ENCODE assay signal across 27 cellular contexts in genomic region chr1:100959502-100960060, GRCh38.
DNase-seq lines count a peak whose midpoint lies in the region; ATAC-seq, FAIRE-seq and TF ChIP-seq lines count a peak whose summit lies in the region.
"Had no signal": no experiment of that assay in that cellular context is flagged by ENCODE, and none has a peak within 500 bp of the region (broad histone marks: within the 10 kb centered on the region; RNA-seq: fewer than 3 reads in every experiment).

No MANE protein-coding gene starts in this region.

- H3K27me3 ChIP-seq in endothelial cell of umbilical vein (ENCODE audit: control insufficient read depth in 2 of 2, insufficient read depth in 2 of 2, low read length in 2 of 2) = no peaks in the 10 kb centered on the region
- no peaks in the 10 kb centered on the region for H3K27me3 ChIP-seq in left lung
- no peaks in the 10 kb centered on the region for H3K27me3 ChIP-seq in dorsolateral prefrontal cortex
- H3K27me3 ChIP-seq: MG63, ovary, right atrium auricular region, stomach had no signal

- H3K36me3 Mint-ChIP-seq in activated CD4-positive, alpha-beta T cell treated with anti-CD3 and anti-CD28 coated beads for 36 hours (ENCODE audit: low read depth) = peaks cover 55% of the 10 kb centered on the region
- H3K36me3 Mint-ChIP-seq in MCF 10A (ENCODE audit: insufficient read depth, unreplicated experiment) = peaks cover 46% of the 10 kb centered on the region

- H3K9me3 Mint-ChIP-seq in activated CD4-positive, alpha-beta T cell treated with anti-CD3 and anti-CD28 coated beads for 36 hours (ENCODE audit: low read depth) = peaks cover 1% of the 10 kb centered on the region
- H3K9me3 Mint-ChIP-seq in MCF 10A (ENCODE audit: unreplicated experiment) = no peaks in the 10 kb centered on the region
- H3K9me3 Mint-ChIP-seq: activated B cell treated with CpG ODN at 0.5 μM for 24 hours; effector memory CD8-positive, alpha-beta T cell; natural killer cell treated with Interleukin-12 subunit alpha and Interleukin-12 subunit beta and Interleukin-15 and Interleukin-18, amount 100 ng/mL, for 72 hours; type B pancreatic cell had no signal

- POLR2A ChIA-PET in activated CD4-positive, alpha-beta T cell treated with anti-CD3 and anti-CD28 coated beads for 36 hours (lab: Charles Lee) = interaction anchor here (0.6 kb wide), 1 partner anchor 10 kb away, joined by 4 read pairs; no protein-coding TSS in a partner anchor
- POLR2A ChIA-PET in endothelial cell of umbilical vein (lab: Charles Lee) = interaction anchor here (1.5 kb wide), 1 partner anchor 10 kb away, joined by 4 read pairs; no protein-coding TSS in a partner anchor
- POLR2A ChIA-PET in MCF 10A (lab: Yijun Ruan, JAX) = interaction anchor here (0.6 to 1.2 kb wide), 3 partner anchors 26 to 273 kb away, joined by 3 to 5 read pairs (median 4); no protein-coding TSS in a partner anchor

- peak overlapping the region; percentile 18 for H3K9ac ChIP-seq in endothelial cell of umbilical vein (replicated peaks; ENCODE audit: extremely low read depth, insufficient read depth, low read length)

- no peaks in the 10 kb centered on the region for H3K27me3 Mint-ChIP-seq in activated CD4-positive, alpha-beta T cell treated with anti-CD3 and anti-CD28 coated beads for 36 hours
- H3K27me3 Mint-ChIP-seq in MCF 10A (ENCODE audit: insufficient read depth, unreplicated experiment) = no peaks in the 10 kb centered on the region
- H3K27me3 Mint-ChIP-seq: activated B cell treated with CpG ODN at 0.5 μM for 24 hours; activated naive CD4-positive, alpha-beta T cell treated with anti-CD3 and anti-CD28 coated beads, Interleukin-2, amount 50 U/mL, for 24 hours; effector memory CD8-positive, alpha-beta T cell; IgD-negative memory B cell; natural killer cell treated with Interleukin-12 subunit alpha and Interleukin-12 subunit beta and Interleukin-15 and Interleukin-18, amount 100 ng/mL, for 72 hours; type B pancreatic cell had no signal

- CTCF ChIA-PET in activated CD4-positive, alpha-beta T cell treated with anti-CD3 and anti-CD28 coated beads for 36 hours (lab: Charles Lee) = interaction anchor here (0.6 to 1.3 kb wide), 7 partner anchors 9 to 350 kb away, joined by 3 to 4 read pairs (median 4); no protein-coding TSS in a partner anchor
- CTCF ChIA-PET in endothelial cell of umbilical vein (lab: Charles Lee) = interaction anchor here (0.7 to 3.0 kb wide), 14 partner anchors 10 to 398 kb away, joined by 3 to 14 read pairs (median 4); no protein-coding TSS in a partner anchor
- CTCF ChIA-PET in MCF 10A (lab: Yijun Ruan, JAX) = interaction anchor here (0.8 to 2.4 kb wide), 5 partner anchors 11 to 353 kb away, joined by 3 to 10 read pairs (median 4); no protein-coding TSS in a partner anchor

- H3K9me1 ChIP-seq in endothelial cell of umbilical vein (replicated peaks; ENCODE audit: control insufficient read depth, extremely low read depth, insufficient read depth, low read length) = no peaks in the 10 kb centered on the region

- H3K4me3 Mint-ChIP-seq in activated CD4-positive, alpha-beta T cell treated with anti-CD3 and anti-CD28 coated beads for 36 hours = no peak overlapping the region
- no peak overlapping the region for H3K4me3 Mint-ChIP-seq in MCF 10A (ENCODE audit: unreplicated experiment)
- H3K4me3 Mint-ChIP-seq: activated B cell treated with CpG ODN at 0.5 μM for 24 hours; activated naive CD4-positive, alpha-beta T cell treated with anti-CD3 and anti-CD28 coated beads, Interleukin-2, amount 50 U/mL, for 24 hours; effector memory CD8-positive, alpha-beta T cell; IgD-negative memory B cell; natural killer cell treated with Interleukin-12 subunit alpha and Interleukin-12 subunit beta and Interleukin-15 and Interleukin-18, amount 100 ng/mL, for 72 hours; type B pancreatic cell had no signal

- no peak overlapping the region for H3K4me3 ChIP-seq in endothelial cell of umbilical vein (replicated peaks in 1 of 3; ENCODE audit: insufficient read depth in 1 of 3, low read depth in 1 of 3, low read length in 3 of 3)
- no peak overlapping the region for H3K4me3 ChIP-seq in left lung
- H3K4me3 ChIP-seq in dorsolateral prefrontal cortex = no peak overlapping the region
- H3K4me3 ChIP-seq: left ventricle myocardium inferior, MG63, ovary, right atrium auricular region, stomach had no signal

- DNase-seq in activated CD4-positive, alpha-beta T cell treated with anti-CD3 and anti-CD28 coated beads for 36 hours = no peak
- DNase-seq in activated CD4-positive, alpha-beta T cell treated with anti-CD3 and anti-CD28 coated beads, Interleukin-2, amount 50 U/mL, for 48 hours = no peak
- DNase-seq in LHCN-M2 (ENCODE audit: low read depth) (peak; percentile 24), endothelial cell of umbilical vein (ENCODE audit: low read depth, low spot score) (peak; percentile 85), left lung (no peak), MCF 10A (ENCODE audit: unreplicated experiment) (no peak), dorsolateral prefrontal cortex (no peak)
- DNase-seq: activated B cell treated with CpG ODN at 0.5 μM for 24 hours; effector memory CD8-positive, alpha-beta T cell; GOT3; left ventricle myocardium inferior; MG63; midbrain; NCI-H1417 treated with DMSO at 0.1 percent for 48 hours; NCI-H2107; NCI-H526; ovary; stimulated activated CD4-positive, alpha-beta T cell treated with anti-CD3 and anti-CD28 coated beads, Interleukin-12 subunit alpha, Interleukin-12 subunit beta, amount 100 ng/mL, for 4 hours; stomach; T-helper 9 cell had no signal

- BruUV-seq in endothelial cell of umbilical vein (replicated peaks; lab: Mats Ljungman, UMichigan) (TSS peak; percentile 99), MCF 10A (replicated peaks; lab: Mats Ljungman, UMichigan) (no TSS peak)

- peaks cover 8% of the 10 kb centered on the region for H3K79me2 ChIP-seq in endothelial cell of umbilical vein (ENCODE audit: control insufficient read depth, insufficient read depth, low read length)

- no peaks in the 10 kb centered on the region for H3K9me3 ChIP-seq in endothelial cell of umbilical vein (replicated peaks; ENCODE audit: control insufficient read depth, insufficient read depth, low read length)
- H3K9me3 ChIP-seq in left lung = no peaks in the 10 kb centered on the region
- H3K9me3 ChIP-seq: left ventricle myocardium inferior, MG63, ovary, right atrium auricular region, stomach had no signal

- TF ChIP-seq POLR2A in endothelial cell of umbilical vein (IDR thresholded peaks at IDR 0.05; ENCODE audit: low read depth, low read length) = no peak

- no peak overlapping the region for H2AFZ ChIP-seq in endothelial cell of umbilical vein (ENCODE audit: low read depth, low read length)

- peak overlapping the region; percentile 26 for H3K27ac Mint-ChIP-seq in activated CD4-positive, alpha-beta T cell treated with anti-CD3 and anti-CD28 coated beads for 36 hours
- H3K27ac Mint-ChIP-seq in MCF 10A (ENCODE audit: low read depth, unreplicated experiment) = no peak overlapping the region
- H3K27ac Mint-ChIP-seq: activated B cell treated with CpG ODN at 0.5 μM for 24 hours; IgD-negative memory B cell; natural killer cell treated with Interleukin-12 subunit alpha and Interleukin-12 subunit beta and Interleukin-15 and Interleukin-18, amount 100 ng/mL, for 72 hours; type B pancreatic cell had no signal

- peaks cover 34% of the 10 kb centered on the region for H3K4me1 Mint-ChIP-seq in activated CD4-positive, alpha-beta T cell treated with anti-CD3 and anti-CD28 coated beads for 36 hours
- H3K4me1 Mint-ChIP-seq in MCF 10A (ENCODE audit: insufficient read depth, unreplicated experiment) = peaks cover 5% of the 10 kb centered on the region

- dilution Hi-C loops in endothelial cell of umbilical vein (cut with MboI; ENCODE audit: extremely low pct_ligation_motif_present, low sequenced_read_pairs) = no loop called here

- peak overlapping the region; percentile 64 for H3K4me2 ChIP-seq in endothelial cell of umbilical vein (ENCODE audit: insufficient read depth, low read length)

- intact Hi-C loops in activated CD4-positive, alpha-beta T cell treated with anti-CD3 and anti-CD28 coated beads for 36 hours (cut with DNase I, micrococcal nuclease) = loop anchor here in 1 of 2 experiments (5.0 kb wide), 1 partner anchor 43 kb away; no protein-coding TSS in a partner anchor
- intact Hi-C loops in endothelial cell of umbilical vein (cut with micrococcal nuclease) = loop anchor here (2.0 kb wide), 2 partner anchors 17 to 153 kb away; no protein-coding TSS in a partner anchor
- intact Hi-C loops in left lung (cut with DNase I) = no loop called here
- intact Hi-C loops in MCF 10A (cut with micrococcal nuclease) = no loop called here
- intact Hi-C loops in dorsolateral prefrontal cortex (cut with DNase I) = no loop called here

- H3K4me1 ChIP-seq in endothelial cell of umbilical vein (ENCODE audit: control insufficient read depth, extremely low read depth, insufficient read depth, low read length) = peaks cover 31% of the 10 kb centered on the region
- H3K4me1 ChIP-seq in left lung = peaks cover 0 to 11% of the 10 kb centered on the region in 2 donors
- H3K4me1 ChIP-seq: right atrium auricular region, stomach had no signal

- no peak for TF ChIP-seq CTCF in endothelial cell of umbilical vein (IDR thresholded peaks at IDR 0.05; ENCODE audit: extremely low read depth in 1 of 2, insufficient read depth in 1 of 2, low read depth in 1 of 2, low read length in 2 of 2)
- TF ChIP-seq CTCF in left lung (IDR thresholded peaks at IDR 0.05) = no peak
- no peak for TF ChIP-seq CTCF in MCF 10A (IDR thresholded peaks at IDR 0.05; ENCODE audit: unreplicated experiment)
- no peak for TF ChIP-seq CTCF in dorsolateral prefrontal cortex (IDR thresholded peaks at IDR 0.05 in 54 of 56, conservative IDR thresholded peaks at IDR 0.05 in 2 of 56; ENCODE audit: low read depth in 1 of 56, partially characterized antibody in 56 of 56)

- no peaks in the 10 kb centered on the region for H4K20me1 ChIP-seq in endothelial cell of umbilical vein (replicated peaks; ENCODE audit: control insufficient read depth, extremely low read depth, insufficient read depth, low read length)

- no peaks in the 10 kb centered on the region for H3K36me3 ChIP-seq in endothelial cell of umbilical vein (ENCODE audit: control insufficient read depth in 2 of 2, extremely low read depth in 1 of 2, insufficient read depth in 2 of 2, low read length in 2 of 2)
- H3K36me3 ChIP-seq in left lung = no peaks in the 10 kb centered on the region
- H3K36me3 ChIP-seq: ovary, right atrium auricular region had no signal

- FAIRE-seq in endothelial cell of umbilical vein (lab: Jason Lieb, UNC) = peak; percentile 63
- FAIRE-seq: A204.1 had no signal

- ATAC-seq in activated CD4-positive, alpha-beta T cell treated with anti-CD3 and anti-CD28 coated beads for 36 hours = peak; percentile 67
- ATAC-seq in left lung (peak; percentile 47), HG02973 (IDR thresholded peaks at IDR 0.05; ENCODE audit: unreplicated experiment) (no peak)
- ATAC-seq: effector memory CD8-positive, alpha-beta T cell; natural killer cell treated with Interleukin-12 subunit alpha and Interleukin-12 subunit beta and Interleukin-15 and Interleukin-18, amount 100 ng/mL, for 72 hours had no signal

- peak overlapping the region; percentile 62 for H3K27ac ChIP-seq in endothelial cell of umbilical vein (ENCODE audit: insufficient read depth, low read depth, low read length)
- H3K27ac ChIP-seq in left lung = no peak overlapping the region
- no peak overlapping the region for H3K27ac ChIP-seq in dorsolateral prefrontal cortex
- H3K27ac ChIP-seq: left ventricle myocardium inferior, ovary, right atrium auricular region, stomach had no signal

Comparison
In these comparisons a context has a peak if more than half of its experiments do, and no peak if none do; other contexts are left out.
1. DNase-seq: peak in LHCN-M2 (single experiment) and endothelial cell of umbilical vein (single experiment); none in activated CD4-positive, alpha-beta T cell treated with anti-CD3 and anti-CD28 coated beads for 36 hours (single experiment), activated CD4-positive, alpha-beta T cell treated with anti-CD3 and anti-CD28 coated beads, Interleukin-2, amount 50 U/mL, for 48 hours (0 of 2), left lung (0 of 2), MCF 10A (single experiment) and dorsolateral prefrontal cortex (0 of 10).